In the genomic region with DNA sequence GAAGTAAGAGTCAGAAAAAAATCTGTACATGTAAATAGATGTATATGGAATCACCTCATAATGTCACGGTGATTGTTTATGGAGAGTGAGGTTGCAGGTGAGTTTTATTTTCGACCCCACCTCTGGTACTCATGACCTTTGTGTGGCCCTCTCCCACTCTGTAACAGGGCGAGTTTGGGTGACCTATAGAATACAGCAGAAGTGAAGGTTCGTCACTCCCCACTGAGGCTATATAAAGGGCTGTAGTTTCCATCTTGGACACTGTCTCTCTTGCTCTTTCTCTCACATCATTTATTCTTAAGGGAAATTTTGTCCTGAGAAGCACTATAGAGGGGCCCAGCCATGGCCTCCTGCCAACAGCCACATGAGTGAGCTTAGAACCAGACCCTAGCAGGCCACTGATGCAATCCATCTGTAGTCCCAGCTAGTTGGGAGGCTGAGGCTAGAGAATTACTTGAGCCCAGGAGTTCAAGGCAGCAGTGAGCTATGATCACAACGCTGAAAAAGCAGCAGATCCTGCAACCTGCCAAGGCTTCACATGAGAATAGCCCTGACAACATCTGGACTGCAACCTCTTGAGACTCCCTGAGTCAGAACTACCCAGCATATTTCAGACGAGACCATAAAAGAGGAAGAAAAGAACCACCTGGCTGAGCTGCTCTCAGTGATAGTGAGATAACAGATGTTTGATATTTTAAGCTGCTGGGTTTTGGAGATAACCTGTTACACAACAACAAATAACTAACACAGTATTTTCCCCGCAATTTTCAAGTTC, we compare ENCODE assay signal across 8 cellular contexts.
DNase-seq lines count a peak whose midpoint lies in the region; ATAC-seq and TF ChIP-seq lines count a peak whose summit lies in the region.

No MANE protein-coding gene starts in this region.

- TF ChIP-seq POLR2A in transverse colon (IDR thresholded peaks at IDR 0.05): no peak

- H3K4me3 ChIP-seq in choroid plexus epithelial cell (ENCODE audit: low read depth, low read length): no peak overlapping the region
- H3K4me3 ChIP-seq in transverse colon: no peak overlapping the region

- DNase-seq in GM10266 (ENCODE audit: extremely low spot score) (peak; percentile 63), choroid plexus epithelial cell (ENCODE audit: low read depth) (peak; percentile 71), cortex of kidney (lab: John Stamatoyannopoulos, UW) (no peak), transverse colon (no peak), NCI-H1105 treated with DMSO at 0.1 percent for 48 hours (lab: John Stamatoyannopoulos, UW) (no peak)
- no peak for DNase-seq in activated T-cell treated with anti-CD3 and anti-CD28 coated beads, Interleukin-2, amount 50 U/mL, for 1 hour

- ATAC-seq in GM21381 (IDR thresholded peaks at IDR 0.05; ENCODE audit: unreplicated experiment) (peak; percentile 54), HG03442 (IDR thresholded peaks at IDR 0.05; ENCODE audit: unreplicated experiment) (peak; percentile 59)

- intact Hi-C loops in transverse colon (cut with DNase I; ENCODE audit: low total_unique reads): loop anchor here (5.0 kb wide), 1 partner anchor 272 kb away; no protein-coding TSS in a partner anchor

- H3K4me1 ChIP-seq in transverse colon: peaks cover 4 to 9% (median 9%) of the 10 kb centered on the region in 4 donors

- TF ChIP-seq EP300 in transverse colon (IDR thresholded peaks at IDR 0.05; ENCODE audit: low read depth): no peak

- WGBS in transverse colon (ENCODE audit: low coverage in 1 of 2), 2 donors: 47 to 54% methylated on average over 3 to 7 of the region's 7 CpGs

- TF ChIP-seq CTCF in GM10266 (IDR thresholded peaks at IDR 0.05; ENCODE audit: control insufficient read depth, insufficient read depth, low read depth, missing control alignments) (no peak), choroid plexus epithelial cell (conservative IDR thresholded peaks at IDR 0.05; ENCODE audit: low read depth, low read length) (no peak), transverse colon (IDR thresholded peaks at IDR 0.05) (no peak)

- H3K27me3 ChIP-seq in transverse colon: no peaks in the 10 kb centered on the region

- peak overlapping the region in 2 of 4 donors; percentile 47 to 66 for H3K27ac ChIP-seq in transverse colon

- in situ Hi-C loops in transverse colon (cut with MboI; ENCODE audit: low pct_ligation_motif_present in 1 of 4, low pct_unique_long_range_greater_than_20kb in 1 of 4, low sequenced_read_pairs in 3 of 4): loop anchor here (5.0 to 25.0 kb wide), 6 partner anchors 122 to 647 kb away; no protein-coding TSS in a partner anchor

- no peaks in the 10 kb centered on the region for H3K36me3 ChIP-seq in transverse colon

- H3K9me3 ChIP-seq in transverse colon: no peaks in the 10 kb centered on the region

Comparison
In these comparisons a context has a peak if more than half of its experiments do, and no peak if none do; other contexts are left out.
1. DNase-seq: peak in GM10266 (single experiment) and choroid plexus epithelial cell (single experiment); none in activated T-cell treated with anti-CD3 and anti-CD28 coated beads, Interleukin-2, amount 50 U/mL, for 1 hour (single experiment), cortex of kidney (single experiment), transverse colon (single experiment) and NCI-H1105 treated with DMSO at 0.1 percent for 48 hours (single experiment).